Comparison of ENCODE assay signal across 17 cellular contexts in the genomic region with DNA sequence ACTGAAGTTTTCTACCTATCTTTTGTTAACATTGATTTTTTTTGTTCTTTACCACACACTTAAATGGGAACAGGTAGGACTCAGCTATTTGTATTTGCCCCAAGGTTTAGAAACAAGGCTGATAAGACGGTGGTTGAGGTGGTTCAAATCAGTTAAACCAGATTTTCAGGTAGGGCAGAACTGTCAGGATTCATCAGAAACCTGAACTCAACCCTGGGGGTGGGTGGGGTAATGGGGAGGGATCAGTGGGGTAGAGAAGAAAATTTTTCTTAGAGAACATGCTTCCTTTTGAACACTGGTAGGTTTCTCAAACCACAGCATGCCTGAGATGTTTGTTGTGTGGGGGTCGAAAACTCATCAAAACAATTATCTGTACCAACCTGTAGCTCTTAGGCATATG.
DNase-seq lines count a peak whose midpoint lies in the region; ATAC-seq and TF ChIP-seq lines count a peak whose summit lies in the region.
"Had no signal": no experiment of that assay in that cellular context is flagged by ENCODE, and none has a peak within 500 bp of the region (broad histone marks: within the 10 kb centered on the region; RNA-seq: fewer than 3 reads in every experiment).

No MANE protein-coding gene starts in this region.

- POLR2A ChIA-PET in activated CD8-positive, alpha-beta T cell treated with anti-CD3 and anti-CD28 coated beads for 36 hours (lab: Charles Lee): no interaction called here

- DNase-seq in HPDE6-E6E7 (ENCODE audit: extremely low spot score) (peak; percentile 28), trophoblast cell (peak; percentile 72 to 94), left colon (no peak)
- no peak for DNase-seq in activated CD8-positive, alpha-beta T cell treated with anti-CD3 and anti-CD28 coated beads for 36 hours
- DNase-seq: BE2C; C1 segment of cervical spinal cord; CD4-positive, CD25-positive, alpha-beta regulatory T cell; CD8-positive, alpha-beta memory T cell; COR-L47; GF-D8; H9; IMR-90 had no signal

- intact Hi-C loops in left colon (cut with DNase I, micrococcal nuclease): no loop called here
- intact Hi-C loops in activated CD8-positive, alpha-beta T cell treated with anti-CD3 and anti-CD28 coated beads for 36 hours (cut with micrococcal nuclease): no loop called here

- H3K27me3 ChIP-seq in trophoblast cell (ENCODE audit: insufficient read depth, low read length): no peaks in the 10 kb centered on the region
- H3K27me3 ChIP-seq: BE2C had no signal

- no peak overlapping the region for H3K14ac ChIP-seq in trophoblast cell (ENCODE audit: low read length)

- no peak overlapping the region for H2AK5ac ChIP-seq in trophoblast cell (ENCODE audit: low read length)

- no peak overlapping the region for H3K4me3 Mint-ChIP-seq in activated CD8-positive, alpha-beta T cell treated with anti-CD3 and anti-CD28 coated beads for 36 hours
- H3K4me3 Mint-ChIP-seq: CD4-positive, CD25-positive, alpha-beta regulatory T cell; H9 had no signal

- H3K4me2 ChIP-seq in trophoblast cell (ENCODE audit: low read length): no peak overlapping the region

- CTCF ChIA-PET in activated CD8-positive, alpha-beta T cell treated with anti-CD3 and anti-CD28 coated beads for 36 hours (lab: Charles Lee): no interaction called here

- H3K27ac ChIP-seq in VCaP: 0 out of 2 replicates have a peak overlapping the region, but pooled peaks have one; percentile 0
- peak overlapping the region; percentile 37 for H3K27ac ChIP-seq in trophoblast cell (ENCODE audit: low read depth, low read length)
- H3K27ac ChIP-seq: HL-60 had no signal

- H3K4me3 ChIP-seq in trophoblast cell (ENCODE audit: low read depth, low read length): no peak overlapping the region
- H3K4me3 ChIP-seq: K562 had no signal

- H2BK120ac ChIP-seq in trophoblast cell (ENCODE audit: insufficient read depth, low read length, poor library complexity): no peak overlapping the region

- no peak for ATAC-seq in GM18867 (IDR thresholded peaks at IDR 0.05; ENCODE audit: unreplicated experiment)
- ATAC-seq in left colon: no peak
- ATAC-seq in HG02763 (IDR thresholded peaks at IDR 0.05; ENCODE audit: unreplicated experiment): no peak
- no peak for ATAC-seq in activated CD8-positive, alpha-beta T cell treated with anti-CD3 and anti-CD28 coated beads for 36 hours
- ATAC-seq: K562 had no signal

- no peak for TF ChIP-seq CTCF in VCaP (conservative IDR thresholded peaks at IDR 0.05)
- no peak for TF ChIP-seq CTCF in activated CD8-positive, alpha-beta T cell treated with anti-CD3 and anti-CD28 coated beads for 36 hours (IDR thresholded peaks at IDR 0.05)

- no peaks in the 10 kb centered on the region for H3K4me1 Mint-ChIP-seq in activated CD8-positive, alpha-beta T cell treated with anti-CD3 and anti-CD28 coated beads for 36 hours (ENCODE audit: low read depth)
- H3K4me1 Mint-ChIP-seq: CD4-positive, CD25-positive, alpha-beta regulatory T cell; CD8-positive, alpha-beta memory T cell had no signal

- no peak overlapping the region for H4K12ac ChIP-seq in trophoblast cell (ENCODE audit: low read depth, low read length)

- H3K4ac ChIP-seq in trophoblast cell (ENCODE audit: low read depth, low read length): no peak overlapping the region

- no peak overlapping the region for H3K27ac Mint-ChIP-seq in activated CD8-positive, alpha-beta T cell treated with anti-CD3 and anti-CD28 coated beads for 36 hours
- H3K27ac Mint-ChIP-seq: CD4-positive, CD25-positive, alpha-beta regulatory T cell; CD8-positive, alpha-beta memory T cell; H9 had no signal

- no peak overlapping the region for H3K18ac ChIP-seq in trophoblast cell (ENCODE audit: low read length)

- H3K9ac ChIP-seq in trophoblast cell (ENCODE audit: low read length): no peak overlapping the region

- H3K9me3 ChIP-seq in trophoblast cell (ENCODE audit: insufficient read depth, low read depth, low read length): peaks cover 2% of the 10 kb centered on the region
- H3K9me3 ChIP-seq: BE2C had no signal

- no peak overlapping the region for H2BK5ac ChIP-seq in trophoblast cell (ENCODE audit: low read depth, low read length, poor library complexity)

- H3K23ac ChIP-seq in trophoblast cell (ENCODE audit: low read length): no peak overlapping the region

- no peaks in the 10 kb centered on the region for H3K36me3 ChIP-seq in trophoblast cell (ENCODE audit: control insufficient read depth in 1 of 2, insufficient read depth in 2 of 2, low read length in 2 of 2)
- H3K36me3 ChIP-seq: BE2C had no signal

- peaks cover 2% of the 10 kb centered on the region for H3K79me1 ChIP-seq in trophoblast cell (ENCODE audit: low read length)

- no peak overlapping the region for H2AFZ ChIP-seq in trophoblast cell (ENCODE audit: insufficient read depth, low read length, poor library complexity)

- WGBS in trophoblast cell (ENCODE audit: extremely low coverage, insufficient coverage, insufficient read length): no CpG with 5 or more reads among the region's 2 CpGs

- H3K4me1 ChIP-seq in trophoblast cell (ENCODE audit: control insufficient read depth in 1 of 2, insufficient read depth in 2 of 2, low read length in 2 of 2): peaks cover 3 to 6% of the 10 kb centered on the region in 2 experiments
- H3K4me1 ChIP-seq: BE2C had no signal

- H4K8ac ChIP-seq in trophoblast cell (ENCODE audit: low read depth, low read length): no peak overlapping the region

- H4K91ac ChIP-seq in trophoblast cell (ENCODE audit: low read depth, low read length): no peak overlapping the region

- H3K36me3 Mint-ChIP-seq in activated CD8-positive, alpha-beta T cell treated with anti-CD3 and anti-CD28 coated beads for 36 hours (ENCODE audit: low read depth): no peaks in the 10 kb centered on the region
- H3K36me3 Mint-ChIP-seq: CD4-positive, CD25-positive, alpha-beta regulatory T cell; CD8-positive, alpha-beta memory T cell had no signal

- H3K9me3 Mint-ChIP-seq in activated CD8-positive, alpha-beta T cell treated with anti-CD3 and anti-CD28 coated beads for 36 hours: peaks cover 17% of the 10 kb centered on the region

- H2BK12ac ChIP-seq in trophoblast cell (ENCODE audit: low read length): no peak overlapping the region

- no peaks in the 10 kb centered on the region for H3K27me3 Mint-ChIP-seq in activated CD8-positive, alpha-beta T cell treated with anti-CD3 and anti-CD28 coated beads for 36 hours
- H3K27me3 Mint-ChIP-seq: CD4-positive, CD25-positive, alpha-beta regulatory T cell; CD8-positive, alpha-beta memory T cell had no signal

- no peaks in the 10 kb centered on the region for H3K79me2 ChIP-seq in trophoblast cell (ENCODE audit: control insufficient read depth, insufficient read depth, low read length, poor library complexity)

Comparison
In these comparisons a context has a peak if more than half of its experiments do, and no peak if none do; other contexts are left out.
1. DNase-seq: peak in HPDE6-E6E7 (single experiment) and trophoblast cell (2 of 2); none in left colon (0 of 2) and activated CD8-positive, alpha-beta T cell treated with anti-CD3 and anti-CD28 coated beads for 36 hours (single experiment).